Comparison of ENCODE assay signal across 1 cellular context in genomic region chr10:97584798-97585438, GRCh38.
TF ChIP-seq lines count a peak whose summit lies in the region.

No MANE protein-coding gene starts in this region.

TF ChIP-seq in HepG2, 621 proteins besides CTCF, POLR2A, EP300 and RAD21 (continued from another document and continues in another):
- TF ChIP-seq POGZ (CRISPR knock-in tag; IDR thresholded peaks at IDR 0.05): no peak
- TF ChIP-seq MLX (CRISPR knock-in tag; IDR thresholded peaks at IDR 0.05): no peak
- TF ChIP-seq PLSCR1 (CRISPR knock-in tag; IDR thresholded peaks at IDR 0.05; ENCODE audit: borderline replicate concordance): no peak
- TF ChIP-seq MIXL1 (CRISPR knock-in tag; IDR thresholded peaks at IDR 0.05): no peak
- no peak for TF ChIP-seq CSRNP1 (CRISPR knock-in tag; IDR thresholded peaks at IDR 0.05)
- no peak for TF ChIP-seq ZNF563 (CRISPR knock-in tag; IDR thresholded peaks at IDR 0.05)
- TF ChIP-seq MATR3 (CRISPR knock-in tag; IDR thresholded peaks at IDR 0.05): no peak
- no peak; the same call in 1 of the 2 replicates for TF ChIP-seq ZMYM3 (CRISPR knock-in tag; IDR thresholded peaks at IDR 0.05)
- TF ChIP-seq, protein P1, sequence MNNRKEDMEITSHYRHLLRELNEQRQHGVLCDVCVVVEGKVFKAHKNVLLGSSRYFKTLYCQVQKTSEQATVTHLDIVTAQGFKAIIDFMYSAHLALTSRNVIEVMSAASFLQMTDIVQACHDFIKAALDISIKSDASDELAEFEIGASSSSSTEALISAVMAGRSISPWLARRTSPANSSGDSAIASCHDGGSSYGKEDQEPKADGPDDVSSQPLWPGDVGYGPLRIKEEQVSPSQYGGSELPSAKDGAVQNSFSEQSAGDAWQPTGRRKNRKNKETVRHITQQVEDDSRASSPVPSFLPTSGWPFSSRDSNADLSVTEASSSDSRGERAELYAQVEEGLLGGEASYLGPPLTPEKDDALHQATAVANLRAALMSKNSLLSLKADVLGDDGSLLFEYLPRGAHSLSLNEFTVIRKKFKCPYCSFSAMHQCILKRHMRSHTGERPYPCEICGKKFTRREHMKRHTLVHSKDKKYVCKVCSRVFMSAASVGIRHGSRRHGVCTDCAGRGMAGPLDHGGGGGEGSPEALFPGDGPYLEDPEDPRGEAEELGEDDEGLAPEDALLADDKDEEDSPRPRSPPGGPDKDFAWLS (CRISPR knock-in tag; IDR thresholded peaks at IDR 0.05; ENCODE audit: borderline replicate concordance): no peak
- TF ChIP-seq ZSCAN12 (CRISPR knock-in tag; IDR thresholded peaks at IDR 0.05): no peak
- TF ChIP-seq HNF1B (CRISPR knock-in tag; IDR thresholded peaks at IDR 0.05): no peak
- 0 out of 2 replicates have a peak, but pooled peaks have one; percentile 33 for TF ChIP-seq RXRB (CRISPR knock-in tag; IDR thresholded peaks at IDR 0.05; ENCODE audit: borderline replicate concordance)
- no peak for TF ChIP-seq ZNF850 (CRISPR knock-in tag; conservative IDR thresholded peaks at IDR 0.05)
- no peak for TF ChIP-seq NR3C1 (CRISPR knock-in tag; IDR thresholded peaks at IDR 0.05)
- TF ChIP-seq ZNF235 (CRISPR knock-in tag; IDR thresholded peaks at IDR 0.05; ENCODE audit: borderline replicate concordance): no peak
- TF ChIP-seq ZFY (CRISPR knock-in tag; IDR thresholded peaks at IDR 0.05): no peak
- no peak for TF ChIP-seq GFI1 (CRISPR knock-in tag; IDR thresholded peaks at IDR 0.05; ENCODE audit: borderline replicate concordance)
- TF ChIP-seq ZBTB7A (CRISPR knock-in tag; IDR thresholded peaks at IDR 0.05): no peak
- TF ChIP-seq, protein P2, sequence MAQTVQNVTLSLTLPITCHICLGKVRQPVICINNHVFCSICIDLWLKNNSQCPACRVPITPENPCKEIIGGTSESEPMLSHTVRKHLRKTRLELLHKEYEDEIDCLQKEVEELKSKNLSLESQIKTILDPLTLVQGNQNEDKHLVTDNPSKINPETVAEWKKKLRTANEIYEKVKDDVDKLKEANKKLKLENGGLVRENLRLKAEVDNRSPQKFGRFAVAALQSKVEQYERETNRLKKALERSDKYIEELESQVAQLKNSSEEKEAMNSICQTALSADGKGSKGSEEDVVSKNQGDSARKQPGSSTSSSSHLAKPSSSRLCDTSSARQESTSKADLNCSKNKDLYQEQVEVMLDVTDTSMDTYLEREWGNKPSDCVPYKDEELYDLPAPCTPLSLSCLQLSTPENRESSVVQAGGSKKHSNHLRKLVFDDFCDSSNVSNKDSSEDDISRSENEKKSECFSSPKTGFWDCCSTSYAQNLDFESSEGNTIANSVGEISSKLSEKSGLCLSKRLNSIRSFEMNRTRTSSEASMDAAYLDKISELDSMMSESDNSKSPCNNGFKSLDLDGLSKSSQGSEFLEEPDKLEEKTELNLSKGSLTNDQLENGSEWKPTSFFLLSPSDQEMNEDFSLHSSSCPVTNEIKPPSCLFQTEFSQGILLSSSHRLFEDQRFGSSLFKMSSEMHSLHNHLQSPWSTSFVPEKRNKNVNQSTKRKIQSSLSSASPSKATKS (CRISPR knock-in tag; IDR thresholded peaks at IDR 0.05): no peak
- no peak for TF ChIP-seq NR2C2 (CRISPR knock-in tag; IDR thresholded peaks at IDR 0.05; ENCODE audit: borderline replicate concordance)
- TF ChIP-seq ZBTB42 (CRISPR knock-in tag; IDR thresholded peaks at IDR 0.05): 0 out of 2 replicates have a peak, but pooled peaks have one; percentile 43
- TF ChIP-seq SRSF1 (optimal IDR thresholded peaks at IDR 0.05; ENCODE audit: low read depth, low read length): no peak
- no peak for TF ChIP-seq ZBTB3 (CRISPR knock-in tag; IDR thresholded peaks at IDR 0.05; ENCODE audit: borderline replicate concordance, low read depth)
- TF ChIP-seq, protein P3, sequence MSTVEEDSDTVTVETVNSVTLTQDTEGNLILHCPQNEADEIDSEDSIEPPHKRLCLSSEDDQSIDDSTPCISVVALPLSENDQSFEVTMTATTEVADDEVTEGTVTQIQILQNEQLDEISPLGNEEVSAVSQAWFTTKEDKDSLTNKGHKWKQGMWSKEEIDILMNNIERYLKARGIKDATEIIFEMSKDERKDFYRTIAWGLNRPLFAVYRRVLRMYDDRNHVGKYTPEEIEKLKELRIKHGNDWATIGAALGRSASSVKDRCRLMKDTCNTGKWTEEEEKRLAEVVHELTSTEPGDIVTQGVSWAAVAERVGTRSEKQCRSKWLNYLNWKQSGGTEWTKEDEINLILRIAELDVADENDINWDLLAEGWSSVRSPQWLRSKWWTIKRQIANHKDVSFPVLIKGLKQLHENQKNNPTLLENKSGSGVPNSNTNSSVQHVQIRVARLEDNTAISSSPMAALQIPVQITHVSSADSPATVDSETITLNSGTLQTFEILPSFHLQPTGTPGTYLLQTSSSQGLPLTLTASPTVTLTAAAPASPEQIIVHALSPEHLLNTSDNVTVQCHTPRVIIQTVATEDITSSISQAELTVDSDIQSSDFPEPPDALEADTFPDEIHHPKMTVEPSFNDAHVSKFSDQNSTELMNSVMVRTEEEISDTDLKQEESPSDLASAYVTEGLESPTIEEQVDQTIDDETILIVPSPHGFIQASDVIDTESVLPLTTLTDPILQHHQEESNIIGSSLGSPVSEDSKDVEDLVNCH (CRISPR knock-in tag; IDR thresholded peaks at IDR 0.05): no peak
- no peak for TF ChIP-seq ZNF83 (CRISPR knock-in tag; IDR thresholded peaks at IDR 0.05; ENCODE audit: borderline replicate concordance)
- TF ChIP-seq ZNF431 (CRISPR knock-in tag; IDR thresholded peaks at IDR 0.05; ENCODE audit: borderline replicate concordance, low read depth): peak; percentile 81; the same call in 1 of the 2 replicates
- TF ChIP-seq, protein P4, sequence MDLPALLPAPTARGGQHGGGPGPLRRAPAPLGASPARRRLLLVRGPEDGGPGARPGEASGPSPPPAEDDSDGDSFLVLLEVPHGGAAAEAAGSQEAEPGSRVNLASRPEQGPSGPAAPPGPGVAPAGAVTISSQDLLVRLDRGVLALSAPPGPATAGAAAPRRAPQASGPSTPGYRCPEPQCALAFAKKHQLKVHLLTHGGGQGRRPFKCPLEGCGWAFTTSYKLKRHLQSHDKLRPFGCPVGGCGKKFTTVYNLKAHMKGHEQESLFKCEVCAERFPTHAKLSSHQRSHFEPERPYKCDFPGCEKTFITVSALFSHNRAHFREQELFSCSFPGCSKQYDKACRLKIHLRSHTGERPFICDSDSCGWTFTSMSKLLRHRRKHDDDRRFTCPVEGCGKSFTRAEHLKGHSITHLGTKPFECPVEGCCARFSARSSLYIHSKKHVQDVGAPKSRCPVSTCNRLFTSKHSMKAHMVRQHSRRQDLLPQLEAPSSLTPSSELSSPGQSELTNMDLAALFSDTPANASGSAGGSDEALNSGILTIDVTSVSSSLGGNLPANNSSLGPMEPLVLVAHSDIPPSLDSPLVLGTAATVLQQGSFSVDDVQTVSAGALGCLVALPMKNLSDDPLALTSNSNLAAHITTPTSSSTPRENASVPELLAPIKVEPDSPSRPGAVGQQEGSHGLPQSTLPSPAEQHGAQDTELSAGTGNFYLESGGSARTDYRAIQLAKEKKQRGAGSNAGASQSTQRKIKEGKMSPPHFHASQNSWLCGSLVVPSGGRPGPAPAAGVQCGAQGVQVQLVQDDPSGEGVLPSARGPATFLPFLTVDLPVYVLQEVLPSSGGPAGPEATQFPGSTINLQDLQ (CRISPR knock-in tag; IDR thresholded peaks at IDR 0.05): no peak
- TF ChIP-seq, protein P5, sequence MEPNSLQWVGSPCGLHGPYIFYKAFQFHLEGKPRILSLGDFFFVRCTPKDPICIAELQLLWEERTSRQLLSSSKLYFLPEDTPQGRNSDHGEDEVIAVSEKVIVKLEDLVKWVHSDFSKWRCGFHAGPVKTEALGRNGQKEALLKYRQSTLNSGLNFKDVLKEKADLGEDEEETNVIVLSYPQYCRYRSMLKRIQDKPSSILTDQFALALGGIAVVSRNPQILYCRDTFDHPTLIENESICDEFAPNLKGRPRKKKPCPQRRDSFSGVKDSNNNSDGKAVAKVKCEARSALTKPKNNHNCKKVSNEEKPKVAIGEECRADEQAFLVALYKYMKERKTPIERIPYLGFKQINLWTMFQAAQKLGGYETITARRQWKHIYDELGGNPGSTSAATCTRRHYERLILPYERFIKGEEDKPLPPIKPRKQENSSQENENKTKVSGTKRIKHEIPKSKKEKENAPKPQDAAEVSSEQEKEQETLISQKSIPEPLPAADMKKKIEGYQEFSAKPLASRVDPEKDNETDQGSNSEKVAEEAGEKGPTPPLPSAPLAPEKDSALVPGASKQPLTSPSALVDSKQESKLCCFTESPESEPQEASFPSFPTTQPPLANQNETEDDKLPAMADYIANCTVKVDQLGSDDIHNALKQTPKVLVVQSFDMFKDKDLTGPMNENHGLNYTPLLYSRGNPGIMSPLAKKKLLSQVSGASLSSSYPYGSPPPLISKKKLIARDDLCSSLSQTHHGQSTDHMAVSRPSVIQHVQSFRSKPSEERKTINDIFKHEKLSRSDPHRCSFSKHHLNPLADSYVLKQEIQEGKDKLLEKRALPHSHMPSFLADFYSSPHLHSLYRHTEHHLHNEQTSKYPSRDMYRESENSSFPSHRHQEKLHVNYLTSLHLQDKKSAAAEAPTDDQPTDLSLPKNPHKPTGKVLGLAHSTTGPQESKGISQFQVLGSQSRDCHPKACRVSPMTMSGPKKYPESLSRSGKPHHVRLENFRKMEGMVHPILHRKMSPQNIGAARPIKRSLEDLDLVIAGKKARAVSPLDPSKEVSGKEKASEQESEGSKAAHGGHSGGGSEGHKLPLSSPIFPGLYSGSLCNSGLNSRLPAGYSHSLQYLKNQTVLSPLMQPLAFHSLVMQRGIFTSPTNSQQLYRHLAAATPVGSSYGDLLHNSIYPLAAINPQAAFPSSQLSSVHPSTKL (CRISPR knock-in tag; IDR thresholded peaks at IDR 0.05): 0 out of 2 replicates have a peak, but pooled peaks have one; percentile 16
- no peak for TF ChIP-seq ZNF660 (CRISPR knock-in tag; IDR thresholded peaks at IDR 0.05; ENCODE audit: borderline replicate concordance, low read depth)
- no peak for TF ChIP-seq CHD2 (IDR thresholded peaks at IDR 0.05; ENCODE audit: low read depth, low read length)
- TF ChIP-seq, protein P6, sequence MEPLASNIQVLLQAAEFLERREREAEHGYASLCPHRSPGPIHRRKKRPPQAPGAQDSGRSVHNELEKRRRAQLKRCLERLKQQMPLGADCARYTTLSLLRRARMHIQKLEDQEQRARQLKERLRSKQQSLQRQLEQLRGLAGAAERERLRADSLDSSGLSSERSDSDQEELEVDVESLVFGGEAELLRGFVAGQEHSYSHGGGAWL (CRISPR knock-in tag; IDR thresholded peaks at IDR 0.05): no peak
- 0 out of 2 replicates have a peak, but pooled peaks have one; percentile 36 for TF ChIP-seq ISX (CRISPR knock-in tag; conservative IDR thresholded peaks at IDR 0.05)
- no peak for TF ChIP-seq KLF6 (CRISPR knock-in tag; IDR thresholded peaks at IDR 0.05)
- no peak for TF ChIP-seq CBX1 (IDR thresholded peaks at IDR 0.05; ENCODE audit: low read depth)
- no peak for TF ChIP-seq ZNF44 (CRISPR knock-in tag; IDR thresholded peaks at IDR 0.05)
- peak; percentile 66; the same call in 1 of the 2 replicates for TF ChIP-seq ZNF879 (CRISPR knock-in tag; IDR thresholded peaks at IDR 0.05)
- peak; percentile 84; the same call in 1 of the 2 replicates for TF ChIP-seq SMYD3 (CRISPR knock-in tag; IDR thresholded peaks at IDR 0.05)
- TF ChIP-seq MEIS1 (CRISPR knock-in tag; IDR thresholded peaks at IDR 0.05; ENCODE audit: borderline replicate concordance): no peak
- no peak for TF ChIP-seq SIX4 (CRISPR knock-in tag; IDR thresholded peaks at IDR 0.05)
- no peak for TF ChIP-seq ZSCAN20 (CRISPR knock-in tag; IDR thresholded peaks at IDR 0.05; ENCODE audit: borderline replicate concordance)
- TF ChIP-seq RFXAP (CRISPR knock-in tag; IDR thresholded peaks at IDR 0.05; ENCODE audit: borderline replicate concordance): no peak
- TF ChIP-seq, protein P7, sequence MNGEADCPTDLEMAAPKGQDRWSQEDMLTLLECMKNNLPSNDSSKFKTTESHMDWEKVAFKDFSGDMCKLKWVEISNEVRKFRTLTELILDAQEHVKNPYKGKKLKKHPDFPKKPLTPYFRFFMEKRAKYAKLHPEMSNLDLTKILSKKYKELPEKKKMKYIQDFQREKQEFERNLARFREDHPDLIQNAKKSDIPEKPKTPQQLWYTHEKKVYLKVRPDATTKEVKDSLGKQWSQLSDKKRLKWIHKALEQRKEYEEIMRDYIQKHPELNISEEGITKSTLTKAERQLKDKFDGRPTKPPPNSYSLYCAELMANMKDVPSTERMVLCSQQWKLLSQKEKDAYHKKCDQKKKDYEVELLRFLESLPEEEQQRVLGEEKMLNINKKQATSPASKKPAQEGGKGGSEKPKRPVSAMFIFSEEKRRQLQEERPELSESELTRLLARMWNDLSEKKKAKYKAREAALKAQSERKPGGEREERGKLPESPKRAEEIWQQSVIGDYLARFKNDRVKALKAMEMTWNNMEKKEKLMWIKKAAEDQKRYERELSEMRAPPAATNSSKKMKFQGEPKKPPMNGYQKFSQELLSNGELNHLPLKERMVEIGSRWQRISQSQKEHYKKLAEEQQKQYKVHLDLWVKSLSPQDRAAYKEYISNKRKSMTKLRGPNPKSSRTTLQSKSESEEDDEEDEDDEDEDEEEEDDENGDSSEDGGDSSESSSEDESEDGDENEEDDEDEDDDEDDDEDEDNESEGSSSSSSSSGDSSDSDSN (CRISPR knock-in tag; IDR thresholded peaks at IDR 0.05): no peak
